Comparison of ENCODE assay signal across 8 cellular contexts in genomic region chr2:234444888-234445287, GRCh38. TPM values are rescaled to one million over a fixed set of nuclear protein-coding genes. Genes with fewer than 3 reads are reported as not detected.
DNase-seq lines count a peak whose midpoint lies in the region; ATAC-seq, FAIRE-seq and TF ChIP-seq lines count a peak whose summit lies in the region.

No MANE protein-coding gene starts in this region.

- DNase-seq in Daoy (ENCODE audit: low read depth) (peak; percentile 30), RWPE1 (ENCODE audit: low spot score) (no peak), astrocyte of the spinal cord (ENCODE audit: low read depth, low spot score) (peak; percentile 92), naive B cell (peak; percentile 89), HUDEP-2 (lab: John Stamatoyannopoulos, UW; ENCODE audit: unreplicated experiment in 76 of 76) (no peak), midbrain (lab: John Stamatoyannopoulos, UW) (no peak), D721Med (ENCODE audit: insufficient read length, low spot score) (no peak), NCI-H1930 (lab: John Stamatoyannopoulos, UW) (no peak)

- TF ChIP-seq CTCF in RWPE1 (conservative IDR thresholded peaks at IDR 0.05; ENCODE audit: low read depth) (no peak), astrocyte of the spinal cord (IDR thresholded peaks at IDR 0.05; ENCODE audit: low read depth, low read length) (no peak), D721Med (IDR thresholded peaks at IDR 0.05; ENCODE audit: insufficient read depth, missing control alignments) (no peak)

- H3K27me3 Mint-ChIP-seq in naive B cell: no peaks in the 10 kb centered on the region

- in situ Hi-C loops in astrocyte of the spinal cord (cut with HindIII; ENCODE audit: low sequenced_read_pairs): no loop called here

- H3K27ac ChIP-seq in RWPE1: peak overlapping the region; percentile 96

- peaks cover 2 to 10% (median 4%) of the 10 kb centered on the region in 7 donors for H3K9me3 Mint-ChIP-seq in naive B cell

- H3K4me3 ChIP-seq in astrocyte of the spinal cord (ENCODE audit: low read depth, low read length): no peak overlapping the region

- H3K36me3 Mint-ChIP-seq in naive B cell: peaks cover 7% of the 10 kb centered on the region in 2 donors

- CTCF ChIA-PET in RWPE1 (lab: Yijun Ruan, JAX): no interaction called here

- peak overlapping the region; percentile 95 to 100 (median 98) for H3K27ac Mint-ChIP-seq in naive B cell

- H3K4me1 Mint-ChIP-seq in naive B cell: peaks cover 64 to 93% (median 78%) of the 10 kb centered on the region in 3 donors

- peak overlapping the region; percentile 9 to 85 (median 71) for H3K4me3 Mint-ChIP-seq in naive B cell

- POLR2A ChIA-PET in RWPE1 (lab: Yijun Ruan, JAX; ENCODE audit: low non-redundant PET): no interaction called here

- no peak for FAIRE-seq in D721Med (lab: Jason Lieb, UNC)

- peak; percentile 70 to 75 for ATAC-seq in naive B cell (ENCODE audit: low read depth in 2 of 2)

RNA-seq across cellular contexts. Expression of gene ARL4C, which starts 52.0 kb away (rescaled TPM):
- total RNA-seq in Daoy (2014; rRNA removed; shearing (Covaris generic)): 40.4 and 42.6 TPM in 2 replicates
- 10 to 100 TPM; 18.2 to 37.1 (median 28.5) TPM for polyA plus RNA-seq in naive B cell (ENCODE audit: low read depth in 6 of 6)

Comparison
In these comparisons a context has a peak if more than half of its experiments do, and no peak if none do; other contexts are left out.
1. DNase-seq: peak in Daoy (single experiment), astrocyte of the spinal cord (single experiment) and naive B cell (single experiment); none in RWPE1 (single experiment), HUDEP-2 (0 of 76), midbrain (single experiment), D721Med (single experiment) and NCI-H1930 (0 of 2).